In genomic region chr16:15477802-15478201, GRCh38 we compare ENCODE assay signal across 20 cellular contexts.
"Had no signal": no experiment of that assay in that cellular context is flagged by ENCODE, and none has a peak within 500 bp of the region (broad histone marks: within the 10 kb centered on the region; RNA-seq: fewer than 3 reads in every experiment).

No MANE protein-coding gene starts in this region.

- H3K9ac ChIP-seq: SK-N-SH had no signal

- H3K27me3 ChIP-seq: esophagus muscularis mucosa, hepatocyte, left lung, pancreas, sigmoid colon, spleen, transverse colon had no signal

- H3K4me2 ChIP-seq: hepatocyte, SK-N-SH had no signal

- H2AFZ ChIP-seq: hepatocyte had no signal

- DNase-seq: activated gamma-delta T cell; amniotic stem cell; caudate nucleus; cortex of kidney; effector CD4-positive, alpha-beta T cell; left lung; mammary epithelial cell; mucosa of descending colon; naive thymus-derived CD4-positive, alpha-beta T cell; pancreas; SHP77; sigmoid colon; SK-N-SH; spleen; stimulated activated CD4-positive, alpha-beta T cell treated with anti-CD3 and anti-CD28 coated beads, Interleukin-2, amount 100 ng/mL, for 24 hours; T-cell; T1000; transverse colon had no signal

- H3K9me3 ChIP-seq: esophagus muscularis mucosa, left lung, mucosa of descending colon, pancreas, sigmoid colon, SK-N-SH, transverse colon had no signal

- H3K4me1 ChIP-seq: left lung had no signal

- H3K4me3 Mint-ChIP-seq: naive thymus-derived CD4-positive, alpha-beta T cell; T-cell had no signal

- H3K27ac ChIP-seq: esophagus muscularis mucosa, hepatocyte, left lung, pancreas, spleen, transverse colon had no signal

- H3K27ac Mint-ChIP-seq: naive thymus-derived CD4-positive, alpha-beta T cell; T-cell had no signal

- ATAC-seq: left lung; mucosa of descending colon; naive thymus-derived CD4-positive, alpha-beta T cell; pancreas; T-cell had no signal

- H3K36me3 Mint-ChIP-seq: T-cell had no signal

- H3K36me3 ChIP-seq: left lung, pancreas, sigmoid colon, spleen, transverse colon had no signal

- H3K4me3 ChIP-seq: esophagus muscularis mucosa, hepatocyte, left lung, mucosa of descending colon, pancreas, sigmoid colon, spleen, transverse colon had no signal
